In the genomic region with DNA sequence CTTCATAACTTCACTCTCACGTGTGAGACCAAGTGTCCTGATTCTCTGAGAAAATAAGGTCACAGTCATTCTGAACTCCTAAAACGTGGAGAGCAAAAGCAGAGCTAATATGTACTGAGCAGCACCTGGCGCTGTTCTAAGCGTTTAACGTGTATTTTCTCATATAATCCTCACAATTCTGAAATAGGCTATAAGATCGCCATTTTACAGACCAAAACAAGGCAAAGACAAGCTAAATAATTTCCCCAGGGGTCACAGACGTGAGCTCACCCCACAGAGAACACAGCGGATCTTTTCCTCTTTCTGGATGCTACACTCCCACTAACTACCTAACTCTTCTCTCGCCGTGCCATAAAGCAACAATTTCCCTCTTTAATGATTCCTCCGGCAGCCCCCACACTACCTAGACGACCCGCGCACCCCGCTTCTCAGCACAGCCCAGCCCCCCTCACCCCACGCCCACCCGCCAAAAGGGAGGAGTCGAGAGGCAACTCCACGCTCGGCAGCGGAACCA, we compare ENCODE assay signal across 8 cellular contexts. TPM values are rescaled to one million over a fixed set of nuclear protein-coding genes. Genes with fewer than 3 reads are reported as not detected.
DNase-seq lines count a peak whose midpoint lies in the region; ATAC-seq, FAIRE-seq and TF ChIP-seq lines count a peak whose summit lies in the region.

No MANE protein-coding gene starts in this region.

- H3K4me1 ChIP-seq in adrenal gland (replicated peaks in 1 of 2) (peaks cover 0 to 24% of the 10 kb centered on the region in 2 donors), small intestine (ENCODE audit: control insufficient read depth in 2 of 2, insufficient read depth in 1 of 2, low read depth in 1 of 2, low read length in 1 of 2) (peaks cover 0 to 3% of the 10 kb centered on the region in 2 donors)

- H3K9me3 ChIP-seq in adrenal gland (replicated peaks in 1 of 3) (no peaks in the 10 kb centered on the region), iPS-18c (ENCODE audit: control insufficient read depth, insufficient read depth, low read length) (no peaks in the 10 kb centered on the region), small intestine (ENCODE audit: control insufficient read depth, low read depth) (no peaks in the 10 kb centered on the region)

- no peaks in the 10 kb centered on the region for H3K27me3 ChIP-seq in adrenal gland
- H3K27me3 ChIP-seq in small intestine (ENCODE audit: control insufficient read depth in 2 of 2, insufficient read depth in 2 of 2, low read length in 2 of 2), result no peaks in the 10 kb centered on the region

- whole genome bisulfite sequencing in adrenal gland, 4 donors, result 0 to 2% (median 1%) methylated on average over 11 to 21 of the region's 21 CpGs
- 1 to 2% (median 1%) methylated on average over 21 of the region's 21 CpGs for WGBS in small intestine, 3 donors

- peak; percentile 60 to 65 for DNase-seq in AML-193 (lab: John Stamatoyannopoulos, UW)
- DNase-seq in LNCaP clone FGC (ENCODE audit: low read depth), result no peak
- DNase-seq in adrenal gland, result peak in 2 of 7 donors; percentile 18
- DNase-seq in small intestine, result peak; percentile 28
- no peak for DNase-seq in GM20000 (ENCODE audit: low spot score)
- DNase-seq in MV-4-11 (lab: John Stamatoyannopoulos, UW), result no peak

- H3K27ac ChIP-seq in adrenal gland (peak overlapping the region; percentile 91 to 98 (median 96)), small intestine (ENCODE audit: low read depth in 1 of 2, low read length in 1 of 2) (peak overlapping the region; percentile 66 to 99)

- intact Hi-C loops in adrenal gland (cut with DNase I), result no loop called here

- ATAC-seq in GM19351 (IDR thresholded peaks at IDR 0.05; ENCODE audit: unreplicated experiment), result peak; percentile 19

- H3K4me3 ChIP-seq in LNCaP clone FGC (ENCODE audit: low read depth, low read length) (peak overlapping the region; percentile 78), adrenal gland (peak overlapping the region; percentile 44 to 71 (median 58)), iPS-18c (ENCODE audit: insufficient read depth, low read depth, low read length) (peak overlapping the region; percentile 73), small intestine (ENCODE audit: low read depth in 1 of 2, low read length in 2 of 2) (peak overlapping the region; percentile 75 to 82)

- no peak for TF ChIP-seq CTCF in LNCaP clone FGC (IDR thresholded peaks at IDR 0.05; ENCODE audit: control insufficient read depth, extremely low read depth, insufficient read depth)
- TF ChIP-seq CTCF in adrenal gland (IDR thresholded peaks at IDR 0.05), result no peak
- no peak for TF ChIP-seq CTCF in GM20000 (IDR thresholded peaks at IDR 0.05; ENCODE audit: extremely low read depth, missing control alignments)

- TF ChIP-seq POLR2A in adrenal gland (IDR thresholded peaks at IDR 0.05), result no peak

- no peak for FAIRE-seq in small intestine (lab: Jason Lieb, UNC)

- H3K36me3 ChIP-seq in adrenal gland (replicated peaks in 1 of 2), result no peaks in the 10 kb centered on the region
- no peaks in the 10 kb centered on the region for H3K36me3 ChIP-seq in small intestine (ENCODE audit: control insufficient read depth in 2 of 2, insufficient read depth in 2 of 2, low read length in 2 of 2)

RNA-seq across cellular contexts. Expression of gene SUPT3H, which starts 0.6 kb away (rescaled TPM):
- 10 to 100 TPM; 10.0 to 56.2 (median 16.1) TPM for total RNA-seq in adrenal gland
- polyA plus RNA-seq in adrenal gland, result 10 to 100 TPM; 11.0 to 18.3 (median 16.7) TPM
- 1 to 10 TPM; 2.0 to 7.8 (median 6.1) TPM for polyA plus RNA-seq in small intestine

RNA-seq across cellular contexts. Expression of gene RUNX2, which starts 49.0 kb away (rescaled TPM):
- 1 to 10 TPM; 1.0 to 4.5 (median 2.4) TPM for total RNA-seq in adrenal gland
- polyA plus RNA-seq in adrenal gland (1 to 10 TPM; 1.2 to 2.7 (median 1.3) TPM), small intestine (1 to 10 TPM in 1 of 3 donors, under 1 TPM in 2; under 0.01 to 1.1 (median 0.81) TPM)

Comparison
In these comparisons a context has a peak if more than half of its experiments do, and no peak if none do; other contexts are left out.
1. DNase-seq: peak in AML-193 (2 of 2) and small intestine (single experiment); none in LNCaP clone FGC (single experiment), GM20000 (single experiment) and MV-4-11 (single experiment).
2. Peak in every context shown above with its lines, with median percentiles within 50 percentile points of each other: H3K4me3 ChIP-seq.